8 cellular contexts compared by ENCODE assay signal in genomic region chr7:92717982-92718716, GRCh38.
DNase-seq lines count a peak whose midpoint lies in the region; ATAC-seq, FAIRE-seq and TF ChIP-seq lines count a peak whose summit lies in the region.

No MANE protein-coding gene starts in this region.

- no peak for TF ChIP-seq RAD21 in A549 (conservative IDR thresholded peaks at IDR 0.05 in 1 of 2, IDR thresholded peaks at IDR 0.05 in 1 of 2)

- peaks cover 40% of the 10 kb centered on the region for H3K4me1 ChIP-seq in A549

- ATAC-seq in A549: peak; percentile 70 to 79
- ATAC-seq in central memory CD8-positive, alpha-beta T cell (replicated peaks; ENCODE audit: extremely low read depth, poor library complexity, severe bottlenecking): peak; percentile 90
- peak; percentile 93 for ATAC-seq in memory B cell (ENCODE audit: low read depth)
- no peak for ATAC-seq in HG03108 (IDR thresholded peaks at IDR 0.05; ENCODE audit: unreplicated experiment)

- peak; percentile 31 to 36 for DNase-seq in A549 (ENCODE audit: low read depth in 1 of 2, low spot score in 1 of 2)
- DNase-seq in GM19240 (ENCODE audit: insufficient read length, low spot score): peak; percentile 29
- DNase-seq in activated CD4-positive, CD25-positive, alpha-beta regulatory T cell treated with anti-CD3 and anti-CD28 coated beads, Interleukin-2, amount 50 U/mL, for 16 hours (ENCODE audit: low read depth, low spot score): peak; percentile 4
- peak in 1 of 2 donors; percentile 13 for DNase-seq in central memory CD8-positive, alpha-beta T cell (ENCODE audit: low spot score in 2 of 2)
- peak; percentile 6 to 20 for DNase-seq in memory B cell (ENCODE audit: low spot score in 2 of 2)
- DNase-seq in stimulated activated CD8-positive, alpha-beta memory T cell treated with anti-CD3 and anti-CD28 coated beads, Interleukin-15, amount 100 ng/mL, for 4 hours (ENCODE audit: low read depth in 2 of 2): peak; percentile 11 to 39

- H3K4me2 ChIP-seq in A549: peak overlapping the region; percentile 72

- 50% methylated on average over 19 of the region's 19 CpGs for WGBS in A549 (ENCODE audit: missing lambda C conversion rate)

- CTCF ChIA-PET in A549 (lab: Yijun Ruan, JAX): interaction anchor here (1.0 to 2.0 kb wide), 4 partner anchors 8 to 115 kb away, joined by 3 to 5 read pairs (median 4); no protein-coding TSS in a partner anchor

- H3K27me3 Mint-ChIP-seq in IgD-negative memory B cell (no peaks in the 10 kb centered on the region), memory B cell (no peaks in the 10 kb centered on the region)
- H3K27me3 Mint-ChIP-seq in central memory CD8-positive, alpha-beta T cell: no peaks in the 10 kb centered on the region

- no peak for TF ChIP-seq EP300 in A549 (IDR thresholded peaks at IDR 0.05)

- H3K4me3 Mint-ChIP-seq in IgD-negative memory B cell: peak overlapping the region; percentile 22 to 96 (median 84)
- peak overlapping the region; percentile 68 for H3K4me3 Mint-ChIP-seq in central memory CD8-positive, alpha-beta T cell
- H3K4me3 Mint-ChIP-seq in memory B cell: peak overlapping the region; percentile 81

- H3K4me1 Mint-ChIP-seq in IgD-negative memory B cell (peaks cover 13 to 17% (median 14%) of the 10 kb centered on the region in 3 donors), memory B cell (peaks cover 8% of the 10 kb centered on the region)
- peaks cover 26% of the 10 kb centered on the region for H3K4me1 Mint-ChIP-seq in central memory CD8-positive, alpha-beta T cell

- FAIRE-seq in A549 (lab: Jason Lieb, UNC): no peak

- no peak for TF ChIP-seq CTCF in A549 (IDR thresholded peaks at IDR 0.05)

- H3K27ac ChIP-seq in A549: peak overlapping the region; percentile 75 to 81

- H3K9me3 ChIP-seq in A549: no peaks in the 10 kb centered on the region

- H3K9me3 Mint-ChIP-seq in IgD-negative memory B cell: no peaks in the 10 kb centered on the region
- H3K9me3 Mint-ChIP-seq in central memory CD8-positive, alpha-beta T cell: no peaks in the 10 kb centered on the region
- no peaks in the 10 kb centered on the region for H3K9me3 Mint-ChIP-seq in memory B cell

- H3K27ac Mint-ChIP-seq in IgD-negative memory B cell: peak overlapping the region in 2 of 3 donors; percentile 16 to 50
- H3K27ac Mint-ChIP-seq in central memory CD8-positive, alpha-beta T cell (ENCODE audit: low read depth): peak overlapping the region; percentile 69
- peak overlapping the region; percentile 2 for H3K27ac Mint-ChIP-seq in memory B cell

- POLR2A ChIA-PET in A549 (lab: Yijun Ruan, JAX): no interaction called here

- no peak for TF ChIP-seq POLR2A in A549 (IDR thresholded peaks at IDR 0.05; ENCODE audit: low read length)

- H3K36me3 Mint-ChIP-seq in IgD-negative memory B cell: peaks cover 5% of the 10 kb centered on the region
- peaks cover 14% of the 10 kb centered on the region for H3K36me3 Mint-ChIP-seq in central memory CD8-positive, alpha-beta T cell (ENCODE audit: insufficient read depth)
- H3K36me3 Mint-ChIP-seq in memory B cell: peaks cover 10% of the 10 kb centered on the region

- peak overlapping the region; percentile 34 for H3K4me3 ChIP-seq in A549

TF ChIP-seq in A549, 52 proteins besides CTCF, POLR2A, EP300 and RAD21:
- 0 out of 5 replicates have a peak, but pooled peaks of 1 of the 2 experiments have one; percentile 35 for TF ChIP-seq JUN (IDR thresholded peaks at IDR 0.05)
- no peak for TF ChIP-seq GATA3 (IDR thresholded peaks at IDR 0.05; ENCODE audit: borderline replicate concordance)

Comparison
In these comparisons a context has a peak if more than half of its experiments do, and no peak if none do; other contexts are left out.
1. H3K27ac Mint-ChIP-seq: peak in every context shown above with its lines; median percentile 69 in central memory CD8-positive, alpha-beta T cell; 33 in IgD-negative memory B cell; 2 in memory B cell.